18 cellular contexts compared by ENCODE assay signal in the genomic region with DNA sequence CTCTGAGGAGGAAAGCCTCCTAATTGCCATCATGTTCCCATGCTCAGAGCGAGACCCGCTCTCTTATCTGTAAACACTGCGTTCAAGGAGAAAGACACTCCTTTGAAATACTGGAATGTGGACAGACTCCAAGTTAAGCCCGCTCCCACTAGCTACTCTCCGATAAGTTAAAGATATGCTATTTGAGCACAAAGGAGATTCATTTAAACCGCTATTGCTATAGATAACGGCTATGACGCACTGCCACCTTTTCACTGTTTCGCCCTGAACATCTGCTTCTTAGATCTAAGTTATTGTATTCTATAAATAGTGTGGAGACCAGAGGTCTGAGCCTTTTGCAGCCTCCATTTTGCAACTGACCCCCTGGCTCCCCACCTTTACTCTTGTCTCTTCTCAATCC.
DNase-seq lines count a peak whose midpoint lies in the region; ATAC-seq, FAIRE-seq and TF ChIP-seq lines count a peak whose summit lies in the region.
"Had no signal": no experiment of that assay in that cellular context is flagged by ENCODE, and none has a peak within 500 bp of the region (broad histone marks: within the 10 kb centered on the region; RNA-seq: fewer than 3 reads in every experiment).

No MANE protein-coding gene starts in this region.

- H3F3A ChIP-seq in neural cell (ENCODE audit: insufficient read depth, low read length, poor library complexity, severe bottlenecking): peaks cover 9% of the 10 kb centered on the region

- TF ChIP-seq EP300 in K562 (IDR thresholded peaks at IDR 0.05; ENCODE audit: low read length) (no peak), neural cell (conservative IDR thresholded peaks at IDR 0.05; ENCODE audit: poor library complexity, severe bottlenecking) (no peak)

- TF ChIP-seq POLR2A in heart left ventricle (IDR thresholded peaks at IDR 0.05) (no peak), K562 (conservative IDR thresholded peaks at IDR 0.05) (no peak)

- H3K27me3 ChIP-seq in cardiac muscle cell: no peaks in the 10 kb centered on the region
- peaks cover 0 to 72% (median 16%) of the 10 kb centered on the region in 9 donors for H3K27me3 ChIP-seq in heart left ventricle
- H3K27me3 ChIP-seq in K562 (ENCODE audit: control insufficient read depth in 2 of 2, insufficient read depth in 2 of 2, low read length in 2 of 2): no peaks in the 10 kb centered on the region
- H3K27me3 ChIP-seq in neural cell (ENCODE audit: insufficient read depth, low read depth, low read length): no peaks in the 10 kb centered on the region
- H3K27me3 ChIP-seq: MG63 had no signal

- H3K4me2 ChIP-seq in K562 (ENCODE audit: insufficient read depth, low read length) (peak overlapping the region; percentile 62), neural cell (ENCODE audit: low read length) (no peak overlapping the region)

- no peaks in the 10 kb centered on the region for H3K9me2 ChIP-seq in neural cell (ENCODE audit: insufficient read depth, low read length)

- ATAC-seq in heart left ventricle (no peak), K562 (peak; percentile 24), GM18907 (IDR thresholded peaks at IDR 0.05; ENCODE audit: unreplicated experiment) (no peak)

- H3K4me1 ChIP-seq in cardiac muscle cell (ENCODE audit: low read depth): peaks cover 11% of the 10 kb centered on the region
- no peaks in the 10 kb centered on the region for H3K4me1 ChIP-seq in heart left ventricle
- peaks cover 7 to 28% of the 10 kb centered on the region in 2 experiments; a peak in 4 of 5 replicates for H3K4me1 ChIP-seq in K562 (replicated peaks in 1 of 2; ENCODE audit: control insufficient read depth in 2 of 2, insufficient read depth in 2 of 2, low read length in 2 of 2)

- in situ Hi-C loops in K562 (cut with MboI): no loop called here

- H3K9me3 ChIP-seq in cardiac muscle cell (ENCODE audit: low read depth) (no peaks in the 10 kb centered on the region), heart left ventricle (peaks cover 0 to 4% (median 0%) of the 10 kb centered on the region in 12 donors), K562 (replicated peaks; ENCODE audit: control insufficient read depth, insufficient read depth, low read depth, low read length) (no peaks in the 10 kb centered on the region), neural cell (ENCODE audit: low read length) (no peaks in the 10 kb centered on the region)
- H3K9me3 ChIP-seq: MG63 had no signal

- BruUV-seq in K562 (replicated peaks; lab: Mats Ljungman, UMichigan): no TSS peak

- CTCF ChIA-PET in K562 (lab: Yijun Ruan, JAX; ENCODE audit: low intra/inter-chr PET ratio) (no interaction called here), RWPE1 (lab: Yijun Ruan, JAX) (interaction anchor here (0.6 kb wide), 1 partner anchor 76 kb away, joined by 3 read pairs; no protein-coding TSS in a partner anchor)

- TF ChIP-seq RAD21 in K562 (CRISPR knock-in tag; conservative IDR thresholded peaks at IDR 0.05 in 1 of 2, IDR thresholded peaks at IDR 0.05 in 1 of 2) (no peak; a peak in 1 of 4 replicates), neural cell (conservative IDR thresholded peaks at IDR 0.05) (no peak)

- peak; percentile 55 for FAIRE-seq in K562 (lab: Jason Lieb, UNC)
- FAIRE-seq: GM19239 had no signal

- H4K20me1 ChIP-seq in K562 (replicated peaks; ENCODE audit: control insufficient read depth, insufficient read depth, low read length): no peaks in the 10 kb centered on the region
- H4K20me1 ChIP-seq in neural cell (ENCODE audit: insufficient read depth): no peaks in the 10 kb centered on the region

- no peaks in the 10 kb centered on the region for H3K9me1 ChIP-seq in K562 (ENCODE audit: control insufficient read depth, insufficient read depth, low read length)

- H3K4me3 ChIP-seq in cardiac muscle cell: no peak overlapping the region
- no peak overlapping the region for H3K4me3 ChIP-seq in heart left ventricle
- H3K4me3 ChIP-seq in K562: no peak overlapping the region; the same call in 1 of the 2 replicates
- H3K4me3 ChIP-seq in neural cell (ENCODE audit: low read length): no peak overlapping the region
- H3K4me3 ChIP-seq: MG63 had no signal

- POLR2A ChIA-PET in K562 (lab: Yijun Ruan, JAX) (interaction anchor here (0.7 to 2.0 kb wide), 5 partner anchors 8 to 271 kb away, joined by 3 to 16 read pairs (median 3); no protein-coding TSS in a partner anchor), RWPE1 (lab: Yijun Ruan, JAX; ENCODE audit: low non-redundant PET) (no interaction called here)

- H3K36me3 ChIP-seq in cardiac muscle cell (no peaks in the 10 kb centered on the region), heart left ventricle (no peaks in the 10 kb centered on the region), K562 (ENCODE audit: control insufficient read depth, insufficient read depth, low read length) (peaks cover 40% of the 10 kb centered on the region; the same call in 2 of the 3 replicates), neural cell (ENCODE audit: insufficient read depth, low read length) (no peaks in the 10 kb centered on the region)
- H3K36me3 ChIP-seq: MG63 had no signal

- H3K79me2 ChIP-seq in K562 (ENCODE audit: control insufficient read depth, insufficient read depth, low read length): peaks cover 92% of the 10 kb centered on the region
- H3K79me2 ChIP-seq in neural cell (replicated peaks; ENCODE audit: insufficient read depth, low read length): no peaks in the 10 kb centered on the region

- H3K27ac ChIP-seq in cardiac muscle cell (peak overlapping the region; percentile 52), heart left ventricle (no peak overlapping the region), K562 (ENCODE audit: extremely low read depth, low read depth, low read length) (peak overlapping the region; percentile 56), neural cell (ENCODE audit: low read length) (peak overlapping the region; percentile 98), RWPE1 (no peak overlapping the region)

- intact Hi-C loops in heart left ventricle (cut with DNase I) (no loop called here), K562 (cut with micrococcal nuclease) (no loop called here)

- H3K9ac ChIP-seq in K562 (ENCODE audit: insufficient read depth in 1 of 2, low read depth in 2 of 2, low read length in 2 of 2) (peak overlapping the region in 1 of 2 experiments; percentile 32; a peak in 3 of 4 replicates), neural cell (ENCODE audit: low read length) (no peak overlapping the region)

- DNase-seq in cardiac muscle cell (ENCODE audit: low read depth in 1 of 2, low spot score in 1 of 2) (peak in 1 of 2 donors; percentile 53), heart left ventricle (no peak), K562 (ENCODE audit: extremely low read depth in 1 of 4, low spot score in 3 of 4) (peak in 2 of 4 experiments; percentile 36 to 69), NCI-H82 (lab: John Stamatoyannopoulos, UW) (no peak), NCI-H1105 treated with DMSO at 0.1 percent for 48 hours (lab: John Stamatoyannopoulos, UW) (no peak), RWPE1 (ENCODE audit: low spot score) (no peak)
- DNase-seq: AML-193, EL, GF-D8, MG63, NCI-H1417 treated with DMSO at 0.1 percent for 48 hours, NCI-H187, NCI-H226, NCI-H524, Right ventricle myocardium superior had no signal

- WGBS in heart left ventricle, 4 donors: 11 to 25% (median 18%) methylated on average over 9 of the region's 9 CpGs
- 1% methylated on average over 9 of the region's 9 CpGs for WGBS in K562 (ENCODE audit: insufficient coverage, low coverage, missing lambda C conversion rate)

- no peak for TF ChIP-seq CTCF in cardiac muscle cell (IDR thresholded peaks at IDR 0.05; ENCODE audit: low read depth, low read length)
- TF ChIP-seq CTCF in heart left ventricle (IDR thresholded peaks at IDR 0.05): no peak
- no peak for TF ChIP-seq CTCF in K562 (IDR thresholded peaks at IDR 0.05 in 2 of 3, conservative IDR thresholded peaks at IDR 0.05 in 1 of 3; ENCODE audit: insufficient read depth in 2 of 3, low read depth in 1 of 3, low read length in 3 of 3)
- no peak for TF ChIP-seq CTCF in neural cell (IDR thresholded peaks at IDR 0.05; ENCODE audit: poor library complexity, severe bottlenecking)
- no peak for TF ChIP-seq CTCF in RWPE1 (conservative IDR thresholded peaks at IDR 0.05; ENCODE audit: low read depth)

- peak overlapping the region; percentile 10; the same call in 1 of the 2 replicates for H2AFZ ChIP-seq in K562 (ENCODE audit: low read depth, low read length)
- H2AFZ ChIP-seq in neural cell (ENCODE audit: low read depth, low read length): no peak overlapping the region

TF ChIP-seq in K562, 482 proteins besides CTCF, POLR2A, EP300 and RAD21 (continues in another document):
- no peak for TF ChIP-seq RNF2 (IDR thresholded peaks at IDR 0.05)
- TF ChIP-seq PHF8 (IDR thresholded peaks at IDR 0.05; ENCODE audit: borderline replicate concordance, low read length): no peak
- no peak for TF ChIP-seq CHD2 (IDR thresholded peaks at IDR 0.05; ENCODE audit: low read depth, low read length)
- peak; percentile 41; the same call in 1 of the 2 replicates for TF ChIP-seq SMARCE1 (IDR thresholded peaks at IDR 0.05)
- no peak for TF ChIP-seq XRCC3 (IDR thresholded peaks at IDR 0.05)

TF ChIP-seq in neural cell, 6 proteins besides CTCF, POLR2A, EP300 and RAD21 (continues in another document):
- no peak for TF ChIP-seq TAF1 (IDR thresholded peaks at IDR 0.05; ENCODE audit: low read depth)
- no peak for TF ChIP-seq EZH2 (IDR thresholded peaks at IDR 0.05; ENCODE audit: borderline replicate concordance, insufficient read depth, low read length, poor library complexity, severe bottlenecking)
- no peak for TF ChIP-seq MXI1 (conservative IDR thresholded peaks at IDR 0.05; ENCODE audit: poor library complexity, severe bottlenecking)

Comparison
In these comparisons a context has a peak if more than half of its experiments do, and no peak if none do; other contexts are left out.
1. H3K27ac ChIP-seq: peak in cardiac muscle cell (single experiment), K562 (single experiment) and neural cell (single experiment); none in heart left ventricle (0 of 12) and RWPE1 (single experiment).